ENCODE assay signal across 15 cellular contexts in the genomic region with DNA sequence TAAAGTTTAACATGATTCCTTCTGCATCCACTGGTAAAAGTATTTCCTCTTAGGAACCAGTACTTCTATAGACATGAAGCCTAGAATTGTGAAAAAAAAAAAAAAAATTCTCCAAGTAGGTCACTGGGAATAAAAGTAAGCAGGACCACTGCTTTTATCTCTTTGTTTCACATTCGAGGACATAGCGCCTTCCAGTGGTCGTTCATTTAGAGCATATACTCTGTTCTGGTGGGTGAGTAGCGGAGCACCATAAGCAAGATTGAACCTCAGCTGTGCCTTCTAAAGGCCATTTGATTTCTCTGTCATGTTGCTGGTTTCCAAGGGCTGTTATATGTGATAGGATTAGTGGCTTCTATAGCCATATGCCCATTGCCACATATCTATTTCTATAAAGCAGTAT.
DNase-seq lines count a peak whose midpoint lies in the region; ATAC-seq and TF ChIP-seq lines count a peak whose summit lies in the region.
"Had no signal": no experiment of that assay in that cellular context is flagged by ENCODE, and none has a peak within 500 bp of the region (broad histone marks: within the 10 kb centered on the region; RNA-seq: fewer than 3 reads in every experiment).

No MANE protein-coding gene starts in this region.

- H4K20me1 ChIP-seq in IMR-90 (ENCODE audit: insufficient read depth, low read length), result no peaks in the 10 kb centered on the region

- 20% methylated on average over 2 of the region's 4 CpGs; no CpG with 5 or more reads in 1 of the 2 experiments for WGBS in IMR-90 (ENCODE audit: extremely low coverage in 2 of 2, insufficient read length in 1 of 2), 2 experiments
- no CpG with 5 or more reads among the region's 4 CpGs for WGBS in mesendoderm (ENCODE audit: extremely low coverage, insufficient coverage, low lambda C conversion rate)

- no peak overlapping the region for H2BK120ac ChIP-seq in IMR-90 (ENCODE audit: low read depth, low read length)
- no peak overlapping the region for H2BK120ac ChIP-seq in mesendoderm (ENCODE audit: low read depth, low read length)

- no peak overlapping the region for H4K91ac ChIP-seq in IMR-90 (ENCODE audit: insufficient read depth, low read depth, low read length)

- H2AFZ ChIP-seq in IMR-90 (replicated peaks; ENCODE audit: low read length, poor library complexity), result no peak overlapping the region

- H3K36me3 ChIP-seq in IMR-90 (ENCODE audit: control insufficient read depth, insufficient read depth, low read length) (no peaks in the 10 kb centered on the region), mesendoderm (ENCODE audit: control insufficient read depth, insufficient read depth, low read length) (no peaks in the 10 kb centered on the region)
- H3K36me3 ChIP-seq: stomach had no signal

- H3K4me3 Mint-ChIP-seq in activated T-helper 17 cell treated with anti-CD3 and anti-CD28 coated beads, Interleukin-2, amount 50 U/mL, for 72 hours, result no peak overlapping the region
- H3K4me3 Mint-ChIP-seq: dendritic cell treated with granulocyte-macrophage colony-stimulating factor and Interleukin-4, amounts not matched to agents 40 ng/mL and 50 ng/mL, for 4 days; HFFc6 had no signal

- TF ChIP-seq CTCF in IMR-90 (conservative IDR thresholded peaks at IDR 0.05; ENCODE audit: low read depth, low read length) (no peak), astrocyte of the spinal cord (IDR thresholded peaks at IDR 0.05; ENCODE audit: low read depth, low read length) (peak; percentile 47)

- no peaks in the 10 kb centered on the region for H3K79me2 ChIP-seq in mesendoderm (ENCODE audit: control insufficient read depth, insufficient read depth, low read length)

- H3K4ac ChIP-seq in IMR-90 (ENCODE audit: low read depth, low read length), result no peak overlapping the region
- H3K4ac ChIP-seq in mesendoderm (ENCODE audit: low read depth, low read length), result no peak overlapping the region

- no peaks in the 10 kb centered on the region for H3K4me1 Mint-ChIP-seq in activated T-helper 17 cell treated with anti-CD3 and anti-CD28 coated beads, Interleukin-2, amount 50 U/mL, for 72 hours

- H3K14ac ChIP-seq in IMR-90 (replicated peaks; ENCODE audit: low read depth, low read length), result no peak overlapping the region

- no TSS peak for BruUV-seq in IMR-90 (replicated peaks; lab: Mats Ljungman, UMichigan)

- CTCF ChIA-PET in IMR-90 (lab: Yijun Ruan, JAX), result interaction anchor here (0.7 kb wide), 1 partner anchor 40 kb away, joined by 4 read pairs; no protein-coding TSS in a partner anchor

- H3K4me1 ChIP-seq in IMR-90 (ENCODE audit: control insufficient read depth, insufficient read depth, low read length), result no peaks in the 10 kb centered on the region
- H3K4me1 ChIP-seq in mesendoderm (ENCODE audit: control insufficient read depth, low read depth, low read length), result no peaks in the 10 kb centered on the region

- peak; percentile 16 for DNase-seq in DMS 273 (lab: John Stamatoyannopoulos, UW; ENCODE audit: unreplicated experiment)
- no peak for DNase-seq in DMS 273 treated with DMSO at 0.1 percent for 48 hours (lab: John Stamatoyannopoulos, UW)
- DNase-seq in IMR-90, result peak; percentile 3
- DNase-seq in astrocyte of the spinal cord (ENCODE audit: low read depth, low spot score), result peak; percentile 39
- peak; percentile 79 for DNase-seq in mesendoderm
- DNase-seq in NCI-H1105 (lab: John Stamatoyannopoulos, UW), result no peak
- no peak for DNase-seq in activated T-cell treated with anti-CD3 and anti-CD28 coated beads, Interleukin-2, amount 50 U/mL, for 1 hour
- DNase-seq: 8988T; activated gamma-delta T cell treated with Interleukin-2 at 50 U/mL for 16 hours; HFFc6; NCI-H1092; stimulated activated CD4-positive, alpha-beta T cell treated with anti-CD3 and anti-CD28 coated beads, Interleukin-1b, Interleukin-23, amount 100 ng/mL, for 48 hours; stomach had no signal

- no peak overlapping the region for H2BK5ac ChIP-seq in IMR-90 (ENCODE audit: low read depth, low read length, poor library complexity, severe bottlenecking)
- H2BK5ac ChIP-seq in mesendoderm (ENCODE audit: low read length), result no peak overlapping the region

- H2BK15ac ChIP-seq in IMR-90 (ENCODE audit: low read depth, low read length), result no peak overlapping the region
- no peak overlapping the region for H2BK15ac ChIP-seq in mesendoderm (replicated peaks; ENCODE audit: low read depth)

- H3K23ac ChIP-seq in IMR-90 (ENCODE audit: low read depth, low read length) (no peak overlapping the region), mesendoderm (ENCODE audit: low read length) (no peak overlapping the region)

- ATAC-seq in IMR-90 (ENCODE audit: low read depth), result no peak
- ATAC-seq in activated T-helper 17 cell treated with anti-CD3 and anti-CD28 coated beads, Interleukin-2, amount 50 U/mL, for 72 hours (replicated peaks), result no peak

- no peaks in the 10 kb centered on the region for H3K9me1 ChIP-seq in IMR-90 (ENCODE audit: insufficient read depth, low read length)

- no peak overlapping the region for H2AK5ac ChIP-seq in IMR-90 (ENCODE audit: low read depth, low read length)
- no peak overlapping the region for H2AK5ac ChIP-seq in mesendoderm (ENCODE audit: low read length)

- no peak overlapping the region for H3K18ac ChIP-seq in IMR-90 (ENCODE audit: low read depth, low read length)
- H3K18ac ChIP-seq in mesendoderm (ENCODE audit: low read length), result no peak overlapping the region

- H4K5ac ChIP-seq in IMR-90 (ENCODE audit: low read depth, low read length) (no peak overlapping the region), mesendoderm (ENCODE audit: low read length) (no peak overlapping the region)

- no peak for TF ChIP-seq RAD21 in IMR-90 (IDR thresholded peaks at IDR 0.05; ENCODE audit: low read length)

- peaks cover 3% of the 10 kb centered on the region for H3K27me3 Mint-ChIP-seq in activated T-helper 17 cell treated with anti-CD3 and anti-CD28 coated beads, Interleukin-2, amount 50 U/mL, for 72 hours
- H3K27me3 Mint-ChIP-seq: dendritic cell treated with granulocyte-macrophage colony-stimulating factor and Interleukin-4, amounts not matched to agents 40 ng/mL and 50 ng/mL, for 4 days had no signal

- H2BK20ac ChIP-seq in IMR-90 (ENCODE audit: low read depth, low read length), result no peak overlapping the region

- H2AK9ac ChIP-seq in IMR-90 (replicated peaks; ENCODE audit: low read depth, low read length, poor library complexity), result no peak overlapping the region

- no peak overlapping the region for H4K8ac ChIP-seq in IMR-90 (ENCODE audit: low read depth in 2 of 2, low read length in 2 of 2)
- H4K8ac ChIP-seq in mesendoderm (ENCODE audit: low read depth, low read length), result no peak overlapping the region

- no peak overlapping the region for H3K4me2 ChIP-seq in IMR-90 (ENCODE audit: low read depth, low read length)
- no peak overlapping the region for H3K4me2 ChIP-seq in mesendoderm (ENCODE audit: low read length)

- H3K79me1 ChIP-seq in IMR-90 (ENCODE audit: low read depth in 1 of 2, low read length in 2 of 2), result no peaks in the 10 kb centered on the region
- H3K79me1 ChIP-seq in mesendoderm (ENCODE audit: low read length), result no peaks in the 10 kb centered on the region

- intact Hi-C loops in IMR-90 (cut with micrococcal nuclease), result no loop called here

- no peaks in the 10 kb centered on the region for H3K9me3 ChIP-seq in IMR-90 (ENCODE audit: control insufficient read depth, insufficient read depth, low read length)
- H3K9me3 ChIP-seq: stomach had no signal

- POLR2A ChIA-PET in IMR-90 (lab: Charles Lee; ENCODE audit: unreplicated experiment), result no interaction called here

- dilution Hi-C loops in IMR-90 (cut with HindIII; ENCODE audit: low sequenced_read_pairs, unreplicated experiment), result no loop called here

- H3K9ac ChIP-seq in IMR-90 (ENCODE audit: low read depth, low read length) (no peak overlapping the region), mesendoderm (ENCODE audit: low read length) (no peak overlapping the region)

- H3K9me3 Mint-ChIP-seq in activated T-helper 17 cell treated with anti-CD3 and anti-CD28 coated beads, Interleukin-2, amount 50 U/mL, for 72 hours, result no peaks in the 10 kb centered on the region
- H3K9me3 Mint-ChIP-seq: dendritic cell treated with granulocyte-macrophage colony-stimulating factor and Interleukin-4, amounts not matched to agents 40 ng/mL and 50 ng/mL, for 4 days had no signal

- H3K27ac Mint-ChIP-seq in activated T-helper 17 cell treated with anti-CD3 and anti-CD28 coated beads, Interleukin-2, amount 50 U/mL, for 72 hours, result no peak overlapping the region
- H3K27ac Mint-ChIP-seq: dendritic cell treated with granulocyte-macrophage colony-stimulating factor and Interleukin-4, amounts not matched to agents 40 ng/mL and 50 ng/mL, for 4 days; HFFc6 had no signal

- H3K56ac ChIP-seq in IMR-90 (ENCODE audit: extremely low read depth, insufficient read depth, low read length) (no peak overlapping the region), mesendoderm (ENCODE audit: low read length) (no peak overlapping the region)

- H3K4me3 ChIP-seq in IMR-90 (ENCODE audit: insufficient read depth, low read depth, low read length) (no peak overlapping the region), astrocyte of the spinal cord (ENCODE audit: low read depth, low read length) (no peak overlapping the region), mesendoderm (ENCODE audit: low read length) (no peak overlapping the region)
- H3K4me3 ChIP-seq: stomach had no signal

- no peak overlapping the region for H3K27ac ChIP-seq in IMR-90 (ENCODE audit: insufficient read depth, low read length)
- no peak overlapping the region for H3K27ac ChIP-seq in mesendoderm (ENCODE audit: low read depth, low read length)
- H3K27ac ChIP-seq: stomach had no signal

- H3K27me3 ChIP-seq in IMR-90 (ENCODE audit: control insufficient read depth, insufficient read depth, low read length) (no peaks in the 10 kb centered on the region), mesendoderm (ENCODE audit: insufficient read depth, low read length, poor library complexity) (no peaks in the 10 kb centered on the region)
- H3K27me3 ChIP-seq: stomach had no signal

- in situ Hi-C loops in IMR-90 (cut with MboI; ENCODE audit: low sequenced_read_pairs) (no loop called here), astrocyte of the spinal cord (cut with HindIII; ENCODE audit: low sequenced_read_pairs) (no loop called here)

- TF ChIP-seq POLR2A in IMR-90 (IDR thresholded peaks at IDR 0.05; ENCODE audit: low read depth, low read length), result no peak

- no peaks in the 10 kb centered on the region for H3K36me3 Mint-ChIP-seq in activated T-helper 17 cell treated with anti-CD3 and anti-CD28 coated beads, Interleukin-2, amount 50 U/mL, for 72 hours (ENCODE audit: low read depth)

TF ChIP-seq in IMR-90, 13 proteins besides CTCF, POLR2A, EP300 and RAD21 (continues in another document):
- TF ChIP-seq USF2 (IDR thresholded peaks at IDR 0.05; ENCODE audit: low read depth, low read length) (no peak), BHLHE40 (IDR thresholded peaks at IDR 0.05; ENCODE audit: low read depth, low read length) (no peak), NFE2L2 (IDR thresholded peaks at IDR 0.05; ENCODE audit: low read depth, low read length) (no peak)

Comparison
In these comparisons a context has a peak if more than half of its experiments do, and no peak if none do; other contexts are left out.
1. DNase-seq: peak in DMS 273 (single experiment), IMR-90 (single experiment), astrocyte of the spinal cord (single experiment) and mesendoderm (single experiment); none in DMS 273 treated with DMSO at 0.1 percent for 48 hours (single experiment), NCI-H1105 (single experiment) and activated T-cell treated with anti-CD3 and anti-CD28 coated beads, Interleukin-2, amount 50 U/mL, for 1 hour (single experiment).